In genomic region chr15:45361883-45362282, GRCh38 we compare ENCODE assay signal across 19 cellular contexts. TPM values are rescaled to one million over a fixed set of nuclear protein-coding genes. Genes with fewer than 3 reads are reported as not detected.
DNase-seq lines count a peak whose midpoint lies in the region; ATAC-seq, FAIRE-seq and TF ChIP-seq lines count a peak whose summit lies in the region.
"Had no signal": no experiment of that assay in that cellular context is flagged by ENCODE, and none has a peak within 500 bp of the region (broad histone marks: within the 10 kb centered on the region; RNA-seq: fewer than 3 reads in every experiment).

No MANE protein-coding gene starts in this region.

- H3K27ac ChIP-seq in body of pancreas (peak overlapping the region in 3 of 4 donors; percentile 23 to 50 (median 45)), pancreas (peak overlapping the region in 2 of 4 donors; percentile 13 to 15)
- H3K27ac ChIP-seq in CD8-positive, alpha-beta memory T cell (ENCODE audit: low read depth, low read length): no peak overlapping the region
- H3K27ac ChIP-seq: A549 had no signal

- TF ChIP-seq POLR2A in body of pancreas (IDR thresholded peaks at IDR 0.05): no peak

- no peak for FAIRE-seq in pancreas (lab: Jason Lieb, UNC)
- FAIRE-seq: A549, GM12878, GM19239 had no signal

- H3K9me3 Mint-ChIP-seq in memory B cell: no peaks in the 10 kb centered on the region
- no peaks in the 10 kb centered on the region for H3K9me3 Mint-ChIP-seq in CD8-positive, alpha-beta memory T cell
- H3K9me3 Mint-ChIP-seq: CD4-positive, alpha-beta memory T cell; GM23338; H9 had no signal

- POLR2A ChIA-PET in CD8-positive, alpha-beta memory T cell (lab: Charles Lee): no interaction called here

- H3K4me3 Mint-ChIP-seq in memory B cell: no peak overlapping the region
- no peak overlapping the region for H3K4me3 Mint-ChIP-seq in CD8-positive, alpha-beta memory T cell
- H3K4me3 Mint-ChIP-seq: CD4-positive, alpha-beta memory T cell; GM23338; H9 had no signal

- DNase-seq in body of pancreas: no peak
- DNase-seq in left lobe of liver (ENCODE audit: low spot score): no peak
- DNase-seq in memory B cell (ENCODE audit: low spot score in 2 of 2): no peak
- DNase-seq in pancreas: no peak
- DNase-seq in activated CD4-positive, alpha-beta T cell treated with anti-CD3 and anti-CD28 coated beads, Interleukin-2, amount 50 U/mL, for 4 hours: no peak
- DNase-seq in GM03348 (ENCODE audit: low spot score): no peak
- no peak for DNase-seq in CD8-positive, alpha-beta memory T cell
- DNase-seq: 8988T; C1 segment of cervical spinal cord; Caco-2; CD4-positive, alpha-beta memory T cell; DMS153; DND-41; H9 had no signal

- intact Hi-C loops in body of pancreas (cut with DNase I) (no loop called here), pancreas (cut with DNase I) (no loop called here)

- H3K4me3 ChIP-seq in body of pancreas (no peak overlapping the region), pancreas (no peak overlapping the region)
- no peak overlapping the region for H3K4me3 ChIP-seq in CD8-positive, alpha-beta memory T cell (ENCODE audit: low read length)
- H3K4me3 ChIP-seq: A549, GM12878, GM23338 had no signal

- 53 to 54% methylated on average over 7 of the region's 7 CpGs for WGBS in body of pancreas, 2 donors
- 36 to 55% methylated on average over 7 of the region's 7 CpGs for WGBS in pancreas, 2 donors

- peak overlapping the region; percentile 25 for H3K27ac Mint-ChIP-seq in memory B cell
- H3K27ac Mint-ChIP-seq in CD8-positive, alpha-beta memory T cell: no peak overlapping the region
- H3K27ac Mint-ChIP-seq: CD4-positive, alpha-beta memory T cell; GM23338; H9 had no signal

- H3K4me1 Mint-ChIP-seq in memory B cell: no peaks in the 10 kb centered on the region
- H3K4me1 Mint-ChIP-seq in CD8-positive, alpha-beta memory T cell: no peaks in the 10 kb centered on the region
- H3K4me1 Mint-ChIP-seq: CD4-positive, alpha-beta memory T cell; GM23338; H9 had no signal

- no peaks in the 10 kb centered on the region for H3K27me3 Mint-ChIP-seq in memory B cell
- H3K27me3 Mint-ChIP-seq in CD8-positive, alpha-beta memory T cell: peaks cover 8 to 32% of the 10 kb centered on the region in 2 donors

- H3K36me3 ChIP-seq in body of pancreas (replicated peaks in 1 of 2; ENCODE audit: insufficient read depth in 1 of 2, low read depth in 2 of 2): peaks cover 18 to 52% of the 10 kb centered on the region in 2 donors
- peaks cover 0 to 84% (median 51%) of the 10 kb centered on the region in 3 donors for H3K36me3 ChIP-seq in pancreas
- no peaks in the 10 kb centered on the region for H3K36me3 ChIP-seq in CD8-positive, alpha-beta memory T cell (ENCODE audit: insufficient read depth, low read length)

- ATAC-seq in body of pancreas: peak; percentile 16
- peak; percentile 50 for ATAC-seq in left lobe of liver
- ATAC-seq in memory B cell (ENCODE audit: low read depth): no peak
- peak; percentile 7 to 24 (median 14) for ATAC-seq in pancreas
- ATAC-seq: A549, GM12878, GM23338, HCT116 had no signal

- CTCF ChIA-PET in CD8-positive, alpha-beta memory T cell (lab: Charles Lee): no interaction called here

- no peaks in the 10 kb centered on the region for H3K9me3 ChIP-seq in body of pancreas
- H3K9me3 ChIP-seq in pancreas: no peaks in the 10 kb centered on the region
- H3K9me3 ChIP-seq in CD8-positive, alpha-beta memory T cell (ENCODE audit: low read length): no peaks in the 10 kb centered on the region
- H3K9me3 ChIP-seq: A549, Caco-2 had no signal

- H3K27me3 ChIP-seq in body of pancreas (no peaks in the 10 kb centered on the region), pancreas (no peaks in the 10 kb centered on the region)
- no peaks in the 10 kb centered on the region for H3K27me3 ChIP-seq in CD8-positive, alpha-beta memory T cell (ENCODE audit: insufficient read depth, low read length, poor library complexity, severe bottlenecking)

- H3K4me1 ChIP-seq in body of pancreas: peaks cover 77% of the 10 kb centered on the region
- peaks cover 36 to 50% (median 48%) of the 10 kb centered on the region in 3 donors for H3K4me1 ChIP-seq in pancreas
- no peaks in the 10 kb centered on the region for H3K4me1 ChIP-seq in CD8-positive, alpha-beta memory T cell (ENCODE audit: insufficient read depth, low read length)
- H3K4me1 ChIP-seq: A549 had no signal

- H3K36me3 Mint-ChIP-seq in memory B cell: peaks cover 31% of the 10 kb centered on the region
- no peaks in the 10 kb centered on the region for H3K36me3 Mint-ChIP-seq in CD8-positive, alpha-beta memory T cell
- H3K36me3 Mint-ChIP-seq: CD4-positive, alpha-beta memory T cell had no signal

- no peak for TF ChIP-seq CTCF in body of pancreas (IDR thresholded peaks at IDR 0.05)
- no peak for TF ChIP-seq CTCF in pancreas (IDR thresholded peaks at IDR 0.05)

RNA-seq across cellular contexts. Expression of gene GATM, which starts 16.5 kb away (rescaled TPM):
- total RNA-seq in body of pancreas (1,000 to 10,000 TPM; 1,064 to 1,447 TPM), left lobe of liver (570 TPM), pancreas (1,000 to 10,000 TPM in 4 of 6 donors, 100 to 1,000 TPM in 2; 862 to 1,576 (median 1,249) TPM)
- polyA plus RNA-seq in pancreas: 100 to 1,000 TPM; 343 to 367 TPM
- 1 to 10 TPM; 1.9 to 2.4 TPM for total RNA-seq in CD8-positive, alpha-beta memory T cell
- polyA plus RNA-seq in CD8-positive, alpha-beta memory T cell: 0.43 TPM

Comparison
In these comparisons a context has a peak if more than half of its experiments do, and no peak if none do; other contexts are left out.
1. RNA of gene GATM, which starts 16.5 kb away (total RNA-seq): 1,064 to 1,447 TPM in body of pancreas, 862 to 1,576 TPM in pancreas and 570 TPM in left lobe of liver (single experiment); 1.9 to 2.4 TPM in CD8-positive, alpha-beta memory T cell; every median in the first group is over 100 times any median in the second.